Comparison of ENCODE assay signal across 19 cellular contexts in genomic region chr3:60856299-60857046, GRCh38.
"Had no signal": no experiment of that assay in that cellular context is flagged by ENCODE, and none has a peak within 500 bp of the region (broad histone marks: within the 10 kb centered on the region; RNA-seq: fewer than 3 reads in every experiment).

No MANE protein-coding gene starts in this region.

- H3K36me3 ChIP-seq: gastrocnemius medialis, left lung had no signal

- H3K4me1 Mint-ChIP-seq: activated B cell treated with CpG ODN at 0.5 μM for 24 hours; brain; central memory CD8-positive, alpha-beta T cell; nephron progenitor cell had no signal

- H3K27me3 Mint-ChIP-seq: activated B cell treated with CpG ODN at 0.5 μM for 24 hours; activated CD4-positive, alpha-beta memory T cell treated with anti-CD3 and anti-CD28 coated beads for 36 hours; activated T-cell treated with anti-CD3 and anti-CD28 coated beads, Interleukin-2, amount 50 U/mL, for 24 hours; central memory CD8-positive, alpha-beta T cell had no signal

- H3K4me1 ChIP-seq: gastrocnemius medialis had no signal

- ATAC-seq: gastrocnemius medialis, left lung had no signal

- H3K4me3 Mint-ChIP-seq: activated B cell treated with CpG ODN at 0.5 μM for 24 hours; activated CD4-positive, alpha-beta memory T cell treated with anti-CD3 and anti-CD28 coated beads for 36 hours; activated naive CD4-positive, alpha-beta T cell treated with anti-CD3 and anti-CD28 coated beads for 36 hours; activated T-cell treated with anti-CD3 and anti-CD28 coated beads, Interleukin-2, amount 50 U/mL, for 24 hours; brain; central memory CD8-positive, alpha-beta T cell; nephron progenitor cell had no signal

- H3K27me3 ChIP-seq: gastrocnemius medialis, left lung had no signal

- H3K4me3 ChIP-seq: coronary artery, gastrocnemius medialis, left lung had no signal

- H3K27ac ChIP-seq: coronary artery, gastrocnemius medialis had no signal

- H3K9me3 ChIP-seq: gastrocnemius medialis had no signal

- H3K9me3 Mint-ChIP-seq: activated B cell treated with CpG ODN at 0.5 μM for 24 hours; activated CD4-positive, alpha-beta memory T cell treated with anti-CD3 and anti-CD28 coated beads for 36 hours; activated naive CD4-positive, alpha-beta T cell treated with anti-CD3 and anti-CD28 coated beads for 36 hours; activated T-cell treated with anti-CD3 and anti-CD28 coated beads, Interleukin-2, amount 50 U/mL, for 24 hours had no signal

- H3K27ac Mint-ChIP-seq: activated B cell treated with CpG ODN at 0.5 μM for 24 hours; activated CD4-positive, alpha-beta memory T cell treated with anti-CD3 and anti-CD28 coated beads for 36 hours; activated naive CD4-positive, alpha-beta T cell treated with anti-CD3 and anti-CD28 coated beads for 36 hours; activated T-cell treated with anti-CD3 and anti-CD28 coated beads, Interleukin-2, amount 50 U/mL, for 24 hours; brain; nephron progenitor cell had no signal

- DNase-seq: activated B cell treated with CpG ODN at 0.5 μM for 24 hours; activated CD4-positive, alpha-beta memory T cell treated with anti-CD3 and anti-CD28 coated beads for 36 hours; activated CD4-positive, alpha-beta T cell treated with anti-CD3 and anti-CD28 coated beads for 4 hours; activated naive CD4-positive, alpha-beta T cell treated with anti-CD3 and anti-CD28 coated beads for 36 hours; activated T-cell treated with anti-CD3 and anti-CD28 coated beads, Interleukin-2, amount 50 U/mL, for 24 hours; anterior cingulate cortex; erythroblast; gastrocnemius medialis; head of caudate nucleus; left lung; nephron progenitor cell; occipital lobe; stimulated activated CD4-positive, alpha-beta T cell treated with anti-CD3 and anti-CD28 coated beads, Interleukin-12 subunit alpha, Interleukin-12 subunit beta, amount 100 ng/mL, for 4 hours; stimulated activated CD4-positive, alpha-beta T cell treated with anti-CD3 and anti-CD28 coated beads, Interleukin-1b, Interleukin-23, amount 100 ng/mL, for 48 hours; stimulated activated CD8-positive, alpha-beta memory T cell treated with anti-CD3 and anti-CD28 coated beads, Interleukin-4, amount 100 ng/mL, for 48 hours; stimulated activated naive CD4-positive, alpha-beta T cell had no signal

- H3K36me3 Mint-ChIP-seq: activated CD4-positive, alpha-beta memory T cell treated with anti-CD3 and anti-CD28 coated beads for 36 hours; brain had no signal
